ENCODE assay signal across 9 cellular contexts in genomic region chrX:70621743-70622142, GRCh38.
"Had no signal": no experiment of that assay in that cellular context is flagged by ENCODE, and none has a peak within 500 bp of the region (broad histone marks: within the 10 kb centered on the region; RNA-seq: fewer than 3 reads in every experiment).

No MANE protein-coding gene starts in this region.

- H3K9ac ChIP-seq: GM23248 had no signal

- H3K36me3 ChIP-seq: HAP-1 had no signal

- H3K27ac ChIP-seq: GM23248 had no signal

- ATAC-seq: GM23338, HCT116 had no signal

- H3K4me2 ChIP-seq: GM23338 had no signal

- H3K4me3 ChIP-seq: GM23248, GM23338, HAP-1 had no signal

- H2AFZ ChIP-seq: GM23248, GM23338 had no signal

- DNase-seq: GM23248, GOT3, H7, H9, HCEC 1CT, HFFc6 had no signal

- H3K4me1 ChIP-seq: HAP-1 had no signal

- H3K9me3 ChIP-seq: HAP-1 had no signal
